ENCODE assay signal across 19 cellular contexts in the genomic region with DNA sequence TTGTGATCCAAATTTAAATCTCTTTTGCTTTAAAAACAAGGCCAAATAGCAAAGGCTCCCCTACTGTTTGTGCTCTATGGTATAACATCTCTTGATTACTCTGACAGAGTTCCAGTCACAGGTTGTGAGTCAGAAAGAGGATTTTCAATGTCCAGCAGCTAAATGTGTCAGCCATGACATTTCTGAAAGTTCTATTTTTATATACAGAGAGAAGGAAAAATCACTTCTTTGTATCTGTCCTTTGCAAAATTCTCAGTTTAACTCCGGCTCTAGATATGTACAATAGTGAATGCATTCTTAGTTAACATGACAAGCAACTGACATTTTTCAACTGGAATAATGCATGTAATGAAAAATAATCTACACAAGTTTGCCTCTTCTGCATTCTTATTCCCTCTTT.
DNase-seq lines count a peak whose midpoint lies in the region; FAIRE-seq and TF ChIP-seq lines count a peak whose summit lies in the region.
"Had no signal": no experiment of that assay in that cellular context is flagged by ENCODE, and none has a peak within 500 bp of the region (broad histone marks: within the 10 kb centered on the region; RNA-seq: fewer than 3 reads in every experiment).

No MANE protein-coding gene starts in this region.

- no peak for TF ChIP-seq POLR2A in uterus (IDR thresholded peaks at IDR 0.05)

- H3K27me3 ChIP-seq in neuron (ENCODE audit: insufficient read depth, low read length) (no peaks in the 10 kb centered on the region), uterus (no peaks in the 10 kb centered on the region)
- H3K27me3 ChIP-seq: hepatocyte had no signal

- in situ Hi-C loops in G401 (cut with HindIII; ENCODE audit: low sequenced_read_pairs): no loop called here

- intact Hi-C loops in uterus (cut with DNase I; ENCODE audit: low total_unique reads): no loop called here

- TF ChIP-seq CTCF in epithelial cell of esophagus (IDR thresholded peaks at IDR 0.05; ENCODE audit: insufficient read depth, low read depth, low read length, missing control alignments) (no peak), D721Med (IDR thresholded peaks at IDR 0.05; ENCODE audit: insufficient read depth, missing control alignments) (no peak), uterus (IDR thresholded peaks at IDR 0.05) (no peak)

- H3K9me3 ChIP-seq in neuron (ENCODE audit: low read length) (no peaks in the 10 kb centered on the region), uterus (no peaks in the 10 kb centered on the region)
- H3K9me3 ChIP-seq: Caco-2 had no signal

- FAIRE-seq in D721Med (lab: Jason Lieb, UNC): no peak
- FAIRE-seq: GM18507, urothelium cell line had no signal

- peak overlapping the region; percentile 87 for H2AFZ ChIP-seq in neuron (ENCODE audit: low read depth, low read length)
- H2AFZ ChIP-seq: hepatocyte had no signal

- H3K27ac ChIP-seq in uterus: no peak overlapping the region
- H3K27ac ChIP-seq: coronary artery, hepatocyte had no signal

- no peak overlapping the region for H3K4me3 ChIP-seq in epithelial cell of esophagus (ENCODE audit: low read length)
- H3K4me3 ChIP-seq in neuron (ENCODE audit: low read length): no peak overlapping the region
- no peak overlapping the region for H3K4me3 ChIP-seq in uterus
- H3K4me3 ChIP-seq: coronary artery, hepatocyte had no signal

- peaks cover 8% of the 10 kb centered on the region for H3K4me1 ChIP-seq in neuron (ENCODE audit: insufficient read depth, low read length)
- H3K4me1 ChIP-seq in uterus: no peaks in the 10 kb centered on the region
- H3K4me1 ChIP-seq: Caco-2 had no signal

- no peaks in the 10 kb centered on the region for H3K36me3 ChIP-seq in neuron (ENCODE audit: insufficient read depth, low read length)
- no peaks in the 10 kb centered on the region for H3K36me3 ChIP-seq in uterus

- DNase-seq in EL: peak; percentile 15
- DNase-seq in RPMI7951 (ENCODE audit: low read depth): peak; percentile 47
- peak; percentile 43 for DNase-seq in epithelial cell of esophagus (ENCODE audit: low read depth)
- no peak for DNase-seq in G401 (ENCODE audit: low spot score)
- no peak for DNase-seq in D721Med (ENCODE audit: insufficient read length, low spot score)
- DNase-seq in uterus: no peak
- DNase-seq in cerebellar cortex (ENCODE audit: low spot score): no peak
- DNase-seq: activated CD4-positive, alpha-beta T cell treated with anti-CD3 and anti-CD28 coated beads for 36 hours; Caco-2; NCI-H1092 treated with DMSO at 0.1 percent for 48 hours; posterior cingulate gyrus; SHP77 treated with DMSO at 0.1 percent for 48 hours; stimulated activated naive CD8-positive, alpha-beta T cell treated with anti-CD3 and anti-CD28 coated beads, Interleukin-15, Interleukin-2, amounts not matched to agents 100 U/mL and 50 U/mL, for 24 hours; T-helper 9 cell had no signal

Comparison
In these comparisons a context has a peak if more than half of its experiments do, and no peak if none do; other contexts are left out.
1. DNase-seq: peak in EL (single experiment), RPMI7951 (single experiment) and epithelial cell of esophagus (single experiment); none in G401 (single experiment), D721Med (single experiment), uterus (0 of 2) and cerebellar cortex (single experiment).